28 cellular contexts compared by ENCODE assay signal in genomic region chr18:57982372-57983021, GRCh38.
DNase-seq lines count a peak whose midpoint lies in the region; ATAC-seq, FAIRE-seq and TF ChIP-seq lines count a peak whose summit lies in the region.
"Had no signal": no experiment of that assay in that cellular context is flagged by ENCODE, and none has a peak within 500 bp of the region (broad histone marks: within the 10 kb centered on the region; RNA-seq: fewer than 3 reads in every experiment).

No MANE protein-coding gene starts in this region.

- H3K36me3 ChIP-seq in mammary epithelial cell (ENCODE audit: insufficient read depth, low read length) (no peaks in the 10 kb centered on the region), breast epithelium (no peaks in the 10 kb centered on the region), H1 (ENCODE audit: control insufficient read depth in 2 of 4, insufficient read depth in 4 of 4, low read length in 3 of 4) (no peaks in the 10 kb centered on the region), stomach (no peaks in the 10 kb centered on the region), psoas muscle (ENCODE audit: insufficient read depth in 1 of 2, low read depth in 1 of 2) (no peaks in the 10 kb centered on the region)
- H3K36me3 ChIP-seq: gastroesophageal sphincter, transverse colon had no signal

- TF ChIP-seq CTCF in mammary epithelial cell (conservative IDR thresholded peaks at IDR 0.05 in 1 of 2, IDR thresholded peaks at IDR 0.05 in 1 of 2; ENCODE audit: extremely low read depth in 1 of 2, insufficient read depth in 1 of 2, low read depth in 1 of 2, low read length in 2 of 2): no peak
- no peak for TF ChIP-seq CTCF in breast epithelium (IDR thresholded peaks at IDR 0.05)
- no peak for TF ChIP-seq CTCF in H1 (IDR thresholded peaks at IDR 0.05; ENCODE audit: control extremely low read depth in 1 of 3, insufficient read depth in 1 of 3, low read depth in 1 of 3, low read length in 3 of 3)
- no peak for TF ChIP-seq CTCF in stomach (IDR thresholded peaks at IDR 0.05)
- no peak for TF ChIP-seq CTCF in psoas muscle (IDR thresholded peaks at IDR 0.05)

- H4K91ac ChIP-seq in H1 (replicated peaks; ENCODE audit: insufficient read length, low read length): peak overlapping the region; percentile 86

- no peaks in the 10 kb centered on the region for H3K79me2 ChIP-seq in mammary epithelial cell (ENCODE audit: insufficient read depth, low read length)
- no peaks in the 10 kb centered on the region for H3K79me2 ChIP-seq in H1 (ENCODE audit: control insufficient read depth in 1 of 2, insufficient read depth in 2 of 2, low read length in 2 of 2)

- H3K9ac ChIP-seq in mammary epithelial cell (ENCODE audit: insufficient read depth, low read length): no peak overlapping the region
- no peak overlapping the region for H3K9ac ChIP-seq in H1 (replicated peaks in 1 of 4; ENCODE audit: extremely low read depth in 1 of 4, low read depth in 3 of 4, low read length in 3 of 4)

- no peak for TF ChIP-seq POLR2A in breast epithelium (IDR thresholded peaks at IDR 0.05)
- TF ChIP-seq POLR2A in H1 (IDR thresholded peaks at IDR 0.05; ENCODE audit: control extremely low read depth in 1 of 2, low read depth in 2 of 2, low read length in 2 of 2): no peak
- no peak for TF ChIP-seq POLR2A in stomach (IDR thresholded peaks at IDR 0.05)

- POLR2A ChIA-PET in H1 (lab: Charles Lee; ENCODE audit: partially characterized antibody): no interaction called here

- no peaks in the 10 kb centered on the region for H3K9me3 ChIP-seq in mammary epithelial cell (replicated peaks; ENCODE audit: insufficient read depth, low read length)
- H3K9me3 ChIP-seq in breast epithelium: no peaks in the 10 kb centered on the region
- no peaks in the 10 kb centered on the region for H3K9me3 ChIP-seq in H1 (ENCODE audit: insufficient read depth in 2 of 2, low read depth in 1 of 2, low read length in 1 of 2)
- H3K9me3 ChIP-seq in stomach: peaks cover 0 to 1% (median 0%) of the 10 kb centered on the region in 4 donors
- no peaks in the 10 kb centered on the region for H3K9me3 ChIP-seq in psoas muscle
- H3K9me3 ChIP-seq: gastroesophageal sphincter, transverse colon had no signal

- no peak overlapping the region for H4K8ac ChIP-seq in H1 (ENCODE audit: extremely low read depth, insufficient read depth, low read length)

- peaks cover 7% of the 10 kb centered on the region for H3K4me1 ChIP-seq in mammary epithelial cell (ENCODE audit: insufficient read depth, low read length)
- peaks cover 0 to 7% of the 10 kb centered on the region in 2 donors for H3K4me1 ChIP-seq in breast epithelium
- H3K4me1 ChIP-seq in H1 (replicated peaks in 1 of 4; ENCODE audit: control insufficient read depth in 3 of 4, insufficient read depth in 4 of 4, low read length in 3 of 4): no peaks in the 10 kb centered on the region; a peak in 3 of 7 replicates
- peaks cover 0 to 30% (median 17%) of the 10 kb centered on the region in 4 donors for H3K4me1 ChIP-seq in stomach
- no peaks in the 10 kb centered on the region for H3K4me1 ChIP-seq in psoas muscle
- H3K4me1 ChIP-seq: transverse colon had no signal

- no peak overlapping the region for H3K4me2 ChIP-seq in mammary epithelial cell (ENCODE audit: insufficient read depth, low read depth, low read length)
- no peak overlapping the region for H3K4me2 ChIP-seq in H1 (ENCODE audit: insufficient read depth in 1 of 2, low read depth in 2 of 2, low read length in 2 of 2)

- 83% methylated on average over 9 of the region's 11 CpGs for WGBS in mammary epithelial cell (ENCODE audit: low coverage, missing lambda C conversion rate)
- WGBS in H1 (ENCODE audit: extremely low coverage in 1 of 2, insufficient coverage in 1 of 2, insufficient read length in 1 of 2, insufficient replicate concordance in 2 of 2, low coverage in 1 of 2, low lambda C conversion rate in 2 of 2, missing lambda C conversion rate in 1 of 2), 2 experiments: 93% methylated on average over 11 of the region's 11 CpGs; no CpG with 5 or more reads in 1 of the 2 experiments
- WGBS in stomach, 5 donors: 63 to 74% (median 70%) methylated on average over 11 of the region's 11 CpGs
- 74 to 80% (median 75%) methylated on average over 11 of the region's 11 CpGs for WGBS in psoas muscle, 3 donors

- no peak overlapping the region for H2BK120ac ChIP-seq in H1 (replicated peaks; ENCODE audit: low read depth, low read length)

- H3K14ac ChIP-seq in H1 (ENCODE audit: insufficient read length): no peak overlapping the region

- dilution Hi-C loops in mammary epithelial cell (cut with HindIII; ENCODE audit: low sequenced_read_pairs): no loop called here

- no TSS peak for BruUV-seq in mammary epithelial cell (replicated peaks; lab: Mats Ljungman, UMichigan)

- no peaks in the 10 kb centered on the region for H3K79me1 ChIP-seq in H1 (ENCODE audit: low read depth, low read length)

- H3K27me3 ChIP-seq in mammary epithelial cell (ENCODE audit: insufficient read depth, low read length): no peaks in the 10 kb centered on the region
- H3K27me3 ChIP-seq in breast epithelium: no peaks in the 10 kb centered on the region
- no peaks in the 10 kb centered on the region for H3K27me3 ChIP-seq in H1 (replicated peaks in 1 of 4; ENCODE audit: control insufficient read depth in 3 of 4, extremely low read depth in 1 of 4, insufficient read depth in 3 of 4, low read length in 3 of 4)
- H3K27me3 ChIP-seq in stomach: no peaks in the 10 kb centered on the region
- H3K27me3 ChIP-seq in psoas muscle (ENCODE audit: insufficient read depth in 3 of 3, low read length in 2 of 3): no peaks in the 10 kb centered on the region
- H3K27me3 ChIP-seq: gastroesophageal sphincter, transverse colon had no signal

- H3K56ac ChIP-seq in H1 (replicated peaks; ENCODE audit: insufficient read length, low read depth, low read length): no peak overlapping the region

- TF ChIP-seq EP300 in H1 (IDR thresholded peaks at IDR 0.05; ENCODE audit: borderline replicate concordance in 1 of 2, low read depth in 2 of 2, low read length in 2 of 2) (no peak), stomach (IDR thresholded peaks at IDR 0.05) (no peak)

- H2AK5ac ChIP-seq in H1 (ENCODE audit: low read depth, low read length): no peak overlapping the region

- intact Hi-C loops in mammary epithelial cell (cut with micrococcal nuclease) (no loop called here), breast epithelium (cut with DNase I; ENCODE audit: low total_unique reads) (no loop called here), stomach (cut with DNase I; ENCODE audit: low total_unique reads) (no loop called here), psoas muscle (cut with DNase I) (no loop called here), sciatic nerve (cut with DNase I) (no loop called here)

- peak overlapping the region; percentile 76; the same call in 1 of the 2 replicates for H2BK20ac ChIP-seq in H1 (ENCODE audit: low read length)

- H3K23ac ChIP-seq in H1 (ENCODE audit: insufficient read length): no peak overlapping the region

- H3K23me2 ChIP-seq in H1 (ENCODE audit: low read depth, low read length): no peaks in the 10 kb centered on the region

- CTCF ChIA-PET in mammary epithelial cell (lab: Charles Lee; ENCODE audit: low non-redundant PET) (no interaction called here), H1 (lab: Charles Lee; ENCODE audit: partially characterized antibody) (interaction anchor here (0.8 to 4.8 kb wide), 7 partner anchors 8 to 859 kb away, joined by 3 to 27 read pairs (median 6); partner anchors contain the start of gene NEDD4L)

- no peak for FAIRE-seq in H1 (lab: Jason Lieb, UNC)
- FAIRE-seq: endometrium had no signal

- peak overlapping the region; percentile 27; the same call in 1 of the 2 replicates for H2BK5ac ChIP-seq in H1 (ENCODE audit: low read depth, low read length)

- H3K18ac ChIP-seq in H1 (ENCODE audit: extremely low read depth, low read length): no peak overlapping the region

- H2BK15ac ChIP-seq in H1 (ENCODE audit: low read length): no peak overlapping the region

- peak overlapping the region; percentile 83; the same call in 1 of the 2 replicates for H2BK12ac ChIP-seq in H1 (ENCODE audit: low read depth, low read length)

- H2AFZ ChIP-seq in mammary epithelial cell (ENCODE audit: low read depth, low read length) (peak overlapping the region; percentile 61), H1 (ENCODE audit: low read length) (no peak overlapping the region)

- in situ Hi-C loops in mammary epithelial cell (cut with MboI; ENCODE audit: low sequenced_read_pairs in 2 of 2): no loop called here

- H4K20me1 ChIP-seq in mammary epithelial cell (ENCODE audit: insufficient read depth, low read length) (no peaks in the 10 kb centered on the region), H1 (replicated peaks in 1 of 2; ENCODE audit: control insufficient read depth in 1 of 2, insufficient read depth in 2 of 2, low read length in 2 of 2) (no peaks in the 10 kb centered on the region)

- ATAC-seq in psoas muscle: no peak
- no peak for ATAC-seq in sciatic nerve
- ATAC-seq: activated naive CD8-positive, alpha-beta T cell treated with anti-CD3 and anti-CD28 coated beads, Interleukin-2, amount 50 U/mL, for 24 hours; activated T-cell treated with anti-CD3 and anti-CD28 coated beads, Interleukin-2, amount 50 U/mL, for 4 hours; gastroesophageal sphincter; left ventricle myocardium superior; naive thymus-derived CD4-positive, alpha-beta T cell had no signal

- DNase-seq in mammary epithelial cell (no peak), breast epithelium (ENCODE audit: low spot score in 2 of 2) (no peak), RPMI8226 (peak; percentile 19), H1 (ENCODE audit: low read depth in 1 of 2, low spot score in 2 of 2) (no peak), stomach (no peak), psoas muscle (no peak), sciatic nerve (ENCODE audit: low spot score) (no peak), DMS79 (lab: John Stamatoyannopoulos, UW) (no peak)
- DNase-seq: activated CD4-positive, alpha-beta T cell treated with anti-CD3 and anti-CD28 coated beads, Interleukin-2, amount 10 ng/mL, durations not matched to agents 24 days and 14 days; activated naive CD8-positive, alpha-beta T cell treated with anti-CD3 and anti-CD28 coated beads, Interleukin-2, amount 50 U/mL, for 24 hours; activated T-cell treated with anti-CD3 and anti-CD28 coated beads, Interleukin-2, amount 50 U/mL, for 4 hours; CD4-positive, CD25-positive, alpha-beta regulatory T cell; dermis blood vessel endothelial cell; HCEC 1CT; hypothalamus; immature natural killer cell; KG1; left ventricle myocardium superior; MM.1S; naive thymus-derived CD4-positive, alpha-beta T cell; NCI-H1694; NCI-H524 treated with DMSO at 0.1 percent for 48 hours; transverse colon had no signal

- no peak overlapping the region for H4K5ac ChIP-seq in H1 (ENCODE audit: insufficient read length, low read depth, low read length)

- no peak for TF ChIP-seq RAD21 in H1 (IDR thresholded peaks at IDR 0.05 in 1 of 2, conservative IDR thresholded peaks at IDR 0.05 in 1 of 2; ENCODE audit: low read depth in 2 of 2, low read length in 2 of 2)

- no peak overlapping the region for H3K4ac ChIP-seq in H1 (replicated peaks; ENCODE audit: insufficient read length, low read depth, low read length)

- H3K4me3 ChIP-seq in mammary epithelial cell (replicated peaks in 1 of 3; ENCODE audit: insufficient read depth in 1 of 3, low read depth in 2 of 3, low read length in 3 of 3): no peak overlapping the region
- H3K4me3 ChIP-seq in breast epithelium: no peak overlapping the region
- H3K4me3 ChIP-seq in H1 (ENCODE audit: extremely low read depth in 1 of 4, insufficient read depth in 2 of 4, low read depth in 3 of 4, low read length in 4 of 4): no peak overlapping the region
- no peak overlapping the region for H3K4me3 ChIP-seq in stomach
- H3K4me3 ChIP-seq in psoas muscle: no peak overlapping the region
- H3K4me3 ChIP-seq: gastroesophageal sphincter, SK-N-MC, transverse colon had no signal

- no peak overlapping the region for H3K27ac ChIP-seq in mammary epithelial cell (ENCODE audit: insufficient read depth, low read depth, low read length)
- H3K27ac ChIP-seq in breast epithelium: no peak overlapping the region
- H3K27ac ChIP-seq in H1 (ENCODE audit: low read depth, low read length): no peak overlapping the region
- H3K27ac ChIP-seq in stomach: peak overlapping the region in 3 of 5 donors; percentile 5 to 70 (median 7)
- H3K27ac ChIP-seq in psoas muscle: no peak overlapping the region
- H3K27ac ChIP-seq: gastroesophageal sphincter, RWPE1, SK-N-MC, transverse colon, VCaP had no signal

Comparison
In these comparisons a context has a peak if more than half of its experiments do, and no peak if none do; other contexts are left out.
1. H3K27ac ChIP-seq: peak in stomach (3 of 5); none in mammary epithelial cell (single experiment), breast epithelium (0 of 2), H1 (single experiment) and psoas muscle (single experiment).